Comparison of ENCODE assay signal across 15 cellular contexts in genomic region chr1:203009185-203009584, GRCh38. TPM values are rescaled to one million over a fixed set of nuclear protein-coding genes. Genes with fewer than 3 reads are reported as not detected.
A peak's percentile ranks its signal among the peaks of the same experiment; 100 is the strongest.
DNase-seq lines count a peak whose midpoint lies in the region; ATAC-seq and TF ChIP-seq lines count a peak whose summit lies in the region.
"Had no signal": no experiment of that assay in that cellular context is flagged by ENCODE, and none has a peak within 500 bp of the region (broad histone marks: within the 10 kb centered on the region; RNA-seq: fewer than 3 reads in every experiment).

No MANE protein-coding gene starts in this region.

- H3K4me3 ChIP-seq in CD4-positive, CD25-positive, alpha-beta regulatory T cell (ENCODE audit: low read depth, low read length) = peak overlapping the region; percentile 96
- H3K4me3 ChIP-seq in IMR-90 (ENCODE audit: insufficient read depth, low read depth, low read length) (no peak overlapping the region), lower leg skin (ENCODE audit: low read depth, poor library complexity, severe bottlenecking) (no peak overlapping the region)

- no peak overlapping the region for H3K27ac Mint-ChIP-seq in CD4-positive, CD25-positive, alpha-beta regulatory T cell
- no peak overlapping the region for H3K27ac Mint-ChIP-seq in activated naive CD8-positive, alpha-beta T cell treated with anti-CD3 and anti-CD28 coated beads for 36 hours
- H3K27ac Mint-ChIP-seq in natural killer cell treated with Interleukin-12 subunit alpha and Interleukin-12 subunit beta and Interleukin-15 and Interleukin-18, amount 100 ng/mL, for 72 hours = peak overlapping the region; percentile 95 to 99
- no peak overlapping the region for H3K27ac Mint-ChIP-seq in H9

- H3K9ac ChIP-seq in IMR-90 (ENCODE audit: low read depth, low read length) (no peak overlapping the region), H9 (ENCODE audit: extremely low read depth, insufficient read length, low read length) (no peak overlapping the region)

- H3K4me1 ChIP-seq in CD4-positive, CD25-positive, alpha-beta regulatory T cell (ENCODE audit: control insufficient read depth, insufficient read depth, low read length, poor library complexity, severe bottlenecking) = peaks cover 36% of the 10 kb centered on the region
- H3K4me1 ChIP-seq in IMR-90 (ENCODE audit: control insufficient read depth, insufficient read depth, low read length) (no peaks in the 10 kb centered on the region), H9 (ENCODE audit: insufficient read depth, low read length) (peaks cover 3% of the 10 kb centered on the region)

- no peak overlapping the region for H3T11ph ChIP-seq in H9 (ENCODE audit: low read length)

- H3K79me2 ChIP-seq in H9 (ENCODE audit: insufficient read depth, low read length) = peaks cover 9% of the 10 kb centered on the region; the same call in 1 of the 2 replicates

- H2BK15ac ChIP-seq in IMR-90 (ENCODE audit: low read depth, low read length) = no peak overlapping the region
- H2BK15ac ChIP-seq in H9 (ENCODE audit: low read depth, low read length) = no peak overlapping the region

- no peak for DNase-seq in CD4-positive, CD25-positive, alpha-beta regulatory T cell
- DNase-seq in IMR-90 (peak; percentile 61), lower leg skin (ENCODE audit: low spot score in 2 of 2) (no peak), H9 (no peak), GOT3 (lab: John Stamatoyannopoulos, UW) (no peak)
- DNase-seq in activated naive CD8-positive, alpha-beta T cell treated with anti-CD3 and anti-CD28 coated beads for 36 hours = no peak
- no peak for DNase-seq in natural killer cell treated with Interleukin-12 subunit alpha and Interleukin-12 subunit beta and Interleukin-15 and Interleukin-18, amount 100 ng/mL, for 72 hours (ENCODE audit: low spot score)
- DNase-seq: activated CD4-positive, alpha-beta T cell treated with anti-CD3 and anti-CD28 coated beads, Interleukin-2, amount 10 ng/mL, durations not matched to agents 24 days and 14 days; activated gamma-delta T cell; caudate nucleus; H7; NCI-H2029; NCI-H526 had no signal

- H3K56ac ChIP-seq in IMR-90 (ENCODE audit: extremely low read depth, insufficient read depth, low read length) (no peak overlapping the region), H9 (ENCODE audit: insufficient read length, low read depth, low read length) (no peak overlapping the region)

- H3K79me1 ChIP-seq in IMR-90 (ENCODE audit: low read depth in 1 of 2, low read length in 2 of 2) = peaks cover 5 to 33% of the 10 kb centered on the region in 2 experiments; a peak in 3 of 4 replicates
- peaks cover 5% of the 10 kb centered on the region for H3K79me1 ChIP-seq in H9 (ENCODE audit: insufficient read depth, low read depth, low read length, poor library complexity, severe bottlenecking)

- H4K8ac ChIP-seq in IMR-90 (ENCODE audit: low read depth in 2 of 2, low read length in 2 of 2) = no peak overlapping the region
- no peak overlapping the region for H4K8ac ChIP-seq in H9 (replicated peaks; ENCODE audit: insufficient read length, low read depth, low read length)

- H2BK20ac ChIP-seq in IMR-90 (ENCODE audit: low read depth, low read length) (no peak overlapping the region), H9 (ENCODE audit: low read depth, low read length, poor library complexity, severe bottlenecking) (no peak overlapping the region)

- BruUV-seq in IMR-90 (replicated peaks; lab: Mats Ljungman, UMichigan) = no TSS peak

- H3K4ac ChIP-seq in IMR-90 (ENCODE audit: low read depth, low read length) (no peak overlapping the region), H9 (ENCODE audit: low read depth, low read length) (no peak overlapping the region)

- H3K4me3 Mint-ChIP-seq in CD4-positive, CD25-positive, alpha-beta regulatory T cell = peak overlapping the region; percentile 74 to 95 (median 94)
- H3K4me3 Mint-ChIP-seq in activated naive CD8-positive, alpha-beta T cell treated with anti-CD3 and anti-CD28 coated beads for 36 hours = peak overlapping the region; percentile 83
- H3K4me3 Mint-ChIP-seq in natural killer cell treated with Interleukin-12 subunit alpha and Interleukin-12 subunit beta and Interleukin-15 and Interleukin-18, amount 100 ng/mL, for 72 hours = peak overlapping the region; percentile 85
- peak overlapping the region in 1 of 2 experiments; percentile 97; a peak in 2 of 5 replicates for H3K4me3 Mint-ChIP-seq in H9

- dilution Hi-C loops in IMR-90 (cut with HindIII; ENCODE audit: low sequenced_read_pairs, unreplicated experiment) = no loop called here

- H3K23me2 ChIP-seq in H9 (ENCODE audit: insufficient read length, low read depth, low read length, poor library complexity, severe bottlenecking) = peaks cover 4% of the 10 kb centered on the region

- peaks cover 20% of the 10 kb centered on the region for H3K36me3 Mint-ChIP-seq in CD4-positive, CD25-positive, alpha-beta regulatory T cell
- H3K36me3 Mint-ChIP-seq in activated naive CD8-positive, alpha-beta T cell treated with anti-CD3 and anti-CD28 coated beads for 36 hours = peaks cover 35% of the 10 kb centered on the region
- H3K36me3 Mint-ChIP-seq in natural killer cell treated with Interleukin-12 subunit alpha and Interleukin-12 subunit beta and Interleukin-15 and Interleukin-18, amount 100 ng/mL, for 72 hours = peaks cover 18% of the 10 kb centered on the region
- H3K36me3 Mint-ChIP-seq in H9 (ENCODE audit: insufficient read depth in 1 of 3, low read depth in 3 of 3) = peaks cover 34 to 50% (median 50%) of the 10 kb centered on the region in 3 experiments; a peak in 6 of 7 replicates

- no peaks in the 10 kb centered on the region for H3K9me1 ChIP-seq in IMR-90 (ENCODE audit: insufficient read depth, low read length)

- in situ Hi-C loops in IMR-90 (cut with MboI; ENCODE audit: low sequenced_read_pairs) = no loop called here

- H2AK5ac ChIP-seq in IMR-90 (ENCODE audit: low read depth, low read length) (no peak overlapping the region), H9 (ENCODE audit: insufficient read length, low read length) (no peak overlapping the region)

- no peak overlapping the region for H2BK120ac ChIP-seq in IMR-90 (ENCODE audit: low read depth, low read length)
- H2BK120ac ChIP-seq in H9 (ENCODE audit: low read depth, low read length, poor library complexity, severe bottlenecking) = no peak overlapping the region

- H3K4me2 ChIP-seq in IMR-90 (ENCODE audit: low read depth, low read length) (no peak overlapping the region), H9 (ENCODE audit: insufficient read depth, insufficient read length, low read length) (no peak overlapping the region)

- intact Hi-C loops in IMR-90 (cut with micrococcal nuclease) = no loop called here
- intact Hi-C loops in lower leg skin (cut with DNase I; ENCODE audit: low total_unique reads) = no loop called here

- peaks cover 19 to 46% (median 35%) of the 10 kb centered on the region in 4 donors for H3K4me1 Mint-ChIP-seq in CD4-positive, CD25-positive, alpha-beta regulatory T cell
- peaks cover 31% of the 10 kb centered on the region for H3K4me1 Mint-ChIP-seq in activated naive CD8-positive, alpha-beta T cell treated with anti-CD3 and anti-CD28 coated beads for 36 hours
- peaks cover 36 to 39% of the 10 kb centered on the region in 2 donors for H3K4me1 Mint-ChIP-seq in natural killer cell treated with Interleukin-12 subunit alpha and Interleukin-12 subunit beta and Interleukin-15 and Interleukin-18, amount 100 ng/mL, for 72 hours (ENCODE audit: low read depth in 2 of 2)
- peaks cover 19 to 23% of the 10 kb centered on the region in 2 experiments for H3K4me1 Mint-ChIP-seq in H9

- H3K23ac ChIP-seq in IMR-90 (ENCODE audit: low read depth, low read length) (no peak overlapping the region), H9 (ENCODE audit: insufficient read length, low read depth, low read length) (no peak overlapping the region)

- H4K5ac ChIP-seq in IMR-90 (ENCODE audit: low read depth, low read length) = no peak overlapping the region
- no peak overlapping the region for H4K5ac ChIP-seq in H9 (ENCODE audit: insufficient read length, low read depth, low read length)

- H2BK5ac ChIP-seq in IMR-90 (ENCODE audit: low read depth, low read length, poor library complexity, severe bottlenecking) (no peak overlapping the region), H9 (ENCODE audit: insufficient read length, low read length) (no peak overlapping the region)

- TF ChIP-seq POLR2A in IMR-90 (IDR thresholded peaks at IDR 0.05; ENCODE audit: low read depth, low read length) (no peak), lower leg skin (IDR thresholded peaks at IDR 0.05) (no peak)

- no peaks in the 10 kb centered on the region for H3K9me3 Mint-ChIP-seq in CD4-positive, CD25-positive, alpha-beta regulatory T cell
- peaks cover 2% of the 10 kb centered on the region for H3K9me3 Mint-ChIP-seq in activated naive CD8-positive, alpha-beta T cell treated with anti-CD3 and anti-CD28 coated beads for 36 hours
- H3K9me3 Mint-ChIP-seq in natural killer cell treated with Interleukin-12 subunit alpha and Interleukin-12 subunit beta and Interleukin-15 and Interleukin-18, amount 100 ng/mL, for 72 hours = no peaks in the 10 kb centered on the region
- no peaks in the 10 kb centered on the region; a peak in 2 of 5 replicates for H3K9me3 Mint-ChIP-seq in H9
- H3K9me3 Mint-ChIP-seq: activated CD4-positive, alpha-beta T cell treated with anti-CD3 and anti-CD28 coated beads, Interleukin-2, amount 10 ng/mL, durations not matched to agents 24 days and 14 days had no signal

- H3K18ac ChIP-seq in IMR-90 (ENCODE audit: low read depth, low read length) (no peak overlapping the region), H9 (ENCODE audit: insufficient read length, low read depth, low read length) (no peak overlapping the region)

- no peak overlapping the region for H2BK12ac ChIP-seq in H9 (ENCODE audit: insufficient read length, low read depth, low read length)

- POLR2A ChIA-PET in IMR-90 (lab: Charles Lee; ENCODE audit: unreplicated experiment) = no interaction called here

- no peak for ATAC-seq in CD4-positive, CD25-positive, alpha-beta regulatory T cell (ENCODE audit: low read depth in 2 of 2)
- ATAC-seq in IMR-90 (ENCODE audit: low read depth) = no peak
- ATAC-seq in natural killer cell treated with Interleukin-12 subunit alpha and Interleukin-12 subunit beta and Interleukin-15 and Interleukin-18, amount 100 ng/mL, for 72 hours = no peak

- H2AFZ ChIP-seq in IMR-90 (replicated peaks; ENCODE audit: low read length, poor library complexity) (no peak overlapping the region), H9 (ENCODE audit: low read length) (no peak overlapping the region)

- no peaks in the 10 kb centered on the region for H3K9me3 ChIP-seq in CD4-positive, CD25-positive, alpha-beta regulatory T cell (ENCODE audit: control insufficient read depth in 2 of 2, low read length in 2 of 2)
- H3K9me3 ChIP-seq in IMR-90 (ENCODE audit: control insufficient read depth, insufficient read depth, low read length) (no peaks in the 10 kb centered on the region), H9 (ENCODE audit: control insufficient read depth, low read depth, low read length) (no peaks in the 10 kb centered on the region)
- H3K9me3 ChIP-seq: thoracic aorta had no signal

- H3K27me3 Mint-ChIP-seq in CD4-positive, CD25-positive, alpha-beta regulatory T cell = no peaks in the 10 kb centered on the region
- H3K27me3 Mint-ChIP-seq in activated naive CD8-positive, alpha-beta T cell treated with anti-CD3 and anti-CD28 coated beads for 36 hours = no peaks in the 10 kb centered on the region
- no peaks in the 10 kb centered on the region for H3K27me3 Mint-ChIP-seq in natural killer cell treated with Interleukin-12 subunit alpha and Interleukin-12 subunit beta and Interleukin-15 and Interleukin-18, amount 100 ng/mL, for 72 hours
- no peaks in the 10 kb centered on the region; the same call in 1 of the 2 replicates for H3K27me3 Mint-ChIP-seq in H9 (ENCODE audit: low read depth)
- H3K27me3 Mint-ChIP-seq: activated CD4-positive, alpha-beta T cell treated with anti-CD3 and anti-CD28 coated beads, Interleukin-2, amount 10 ng/mL, durations not matched to agents 24 days and 14 days had no signal

- H3K36me3 ChIP-seq in CD4-positive, CD25-positive, alpha-beta regulatory T cell (ENCODE audit: control insufficient read depth, insufficient read depth, low read length) = peaks cover 40% of the 10 kb centered on the region
- peaks cover 11% of the 10 kb centered on the region for H3K36me3 ChIP-seq in IMR-90 (ENCODE audit: control insufficient read depth, insufficient read depth, low read length)

- CTCF ChIA-PET in IMR-90 (lab: Yijun Ruan, JAX) = no interaction called here

- H4K91ac ChIP-seq in IMR-90 (ENCODE audit: insufficient read depth, low read depth, low read length) (no peak overlapping the region), H9 (ENCODE audit: insufficient read length, low read depth, low read length) (no peak overlapping the region)

- no peak for TF ChIP-seq CTCF in IMR-90 (conservative IDR thresholded peaks at IDR 0.05; ENCODE audit: low read depth, low read length)
- no peak for TF ChIP-seq CTCF in lower leg skin (IDR thresholded peaks at IDR 0.05)
- TF ChIP-seq CTCF in H9 (conservative IDR thresholded peaks at IDR 0.05) = no peak

- H2AK9ac ChIP-seq in IMR-90 (replicated peaks; ENCODE audit: low read depth, low read length, poor library complexity) = no peak overlapping the region

- H4K20me1 ChIP-seq in IMR-90 (ENCODE audit: insufficient read depth, low read length) = peaks cover 13% of the 10 kb centered on the region
- no peaks in the 10 kb centered on the region for H4K20me1 ChIP-seq in H9 (ENCODE audit: control insufficient read depth, insufficient read depth, insufficient read length)

- H3K27ac ChIP-seq in CD4-positive, CD25-positive, alpha-beta regulatory T cell (ENCODE audit: insufficient read depth, low read length, poor library complexity, severe bottlenecking) = no peak overlapping the region
- H3K27ac ChIP-seq in IMR-90 (ENCODE audit: insufficient read depth, low read length) (no peak overlapping the region), H9 (ENCODE audit: insufficient read length, low read depth, low read length) (no peak overlapping the region)
- H3K27ac ChIP-seq: RWPE1, thoracic aorta had no signal

- H3K14ac ChIP-seq in IMR-90 (replicated peaks; ENCODE audit: low read depth, low read length) = no peak overlapping the region
- no peak overlapping the region for H3K14ac ChIP-seq in H9 (ENCODE audit: insufficient read depth, low read length)

- TF ChIP-seq RAD21 in IMR-90 (IDR thresholded peaks at IDR 0.05; ENCODE audit: low read length) = no peak

- H3K27me3 ChIP-seq in CD4-positive, CD25-positive, alpha-beta regulatory T cell (ENCODE audit: control insufficient read depth, insufficient read depth, low read length) = no peaks in the 10 kb centered on the region
- H3K27me3 ChIP-seq in IMR-90 (ENCODE audit: control insufficient read depth, insufficient read depth, low read length) (no peaks in the 10 kb centered on the region), H9 (ENCODE audit: insufficient read depth, low read length) (no peaks in the 10 kb centered on the region)

- no CpG with 5 or more reads among the region's 3 CpGs for WGBS in IMR-90 (ENCODE audit: extremely low coverage in 2 of 2, insufficient read length in 1 of 2), 2 experiments
- 92% methylated on average over 3 of the region's 3 CpGs for WGBS in lower leg skin, 2 donors
- WGBS in H9 (ENCODE audit: extremely low coverage, insufficient read length, low lambda C conversion rate) = no CpG with 5 or more reads among the region's 3 CpGs

RNA-seq across cellular contexts. Expression of gene TMEM183A, which starts 2.0 kb away (rescaled TPM):
- 130 TPM for total RNA-seq in CD4-positive, CD25-positive, alpha-beta regulatory T cell
- polyA plus RNA-seq in CD4-positive, CD25-positive, alpha-beta regulatory T cell = 10 to 100 TPM; 53.6 to 73.8 (median 62.0) TPM
- 63.1 and 68.0 TPM in 2 replicates for total RNA-seq in IMR-90 (2012; rRNA removed)
- polyA plus RNA-seq in IMR-90 (2012; rRNA removed) = 52.8 and 56.8 TPM in 2 replicates
- polyA plus RNA-seq in IMR-90 (2012; cell fraction: cytosol; rRNA removed) = 20.7 and 41.4 TPM in 2 replicates
- 38.3 and 88.4 TPM in 2 replicates for polyA plus RNA-seq in IMR-90 (2012; cell fraction: nucleus; rRNA removed; ENCODE audit: low replicate concordance)
- 10 to 100 TPM; 81.4 to 81.9 TPM for total RNA-seq in activated naive CD8-positive, alpha-beta T cell treated with anti-CD3 and anti-CD28 coated beads for 36 hours
- total RNA-seq in natural killer cell treated with Interleukin-12 subunit alpha and Interleukin-12 subunit beta and Interleukin-15 and Interleukin-18, amount 100 ng/mL, for 72 hours = 10 to 100 TPM; 65.1 to 93.0 TPM
- 10 to 100 TPM; 48.8 to 69.3 (median 61.1) TPM for total RNA-seq in lower leg skin
- total RNA-seq in H9 (2021) = 93.4 and 96.0 TPM in 2 replicates

RNA-seq across cellular contexts. Expression of gene PPFIA4, which starts 17.1 kb away (rescaled TPM):
- total RNA-seq in CD4-positive, CD25-positive, alpha-beta regulatory T cell = 0.96 TPM
- polyA plus RNA-seq in CD4-positive, CD25-positive, alpha-beta regulatory T cell = not detected
- 3.6 and 5.4 TPM in 2 replicates for total RNA-seq in IMR-90 (2012; rRNA removed)
- 13.7 and 14.3 TPM in 2 replicates for polyA plus RNA-seq in IMR-90 (2012; rRNA removed)
- polyA plus RNA-seq in IMR-90 (2012; cell fraction: cytosol; rRNA removed) = 6.1 and 8.4 TPM in 2 replicates
- 166 and 173 TPM in 2 replicates for polyA plus RNA-seq in IMR-90 (2012; cell fraction: nucleus; rRNA removed; ENCODE audit: low replicate concordance)
- 10 to 100 TPM; 20.8 to 21.3 TPM for total RNA-seq in activated naive CD8-positive, alpha-beta T cell treated with anti-CD3 and anti-CD28 coated beads for 36 hours
- 10 to 100 TPM; 19.6 to 44.7 TPM for total RNA-seq in natural killer cell treated with Interleukin-12 subunit alpha and Interleukin-12 subunit beta and Interleukin-15 and Interleukin-18, amount 100 ng/mL, for 72 hours
- 1 to 10 TPM; 1.7 to 4.0 (median 2.8) TPM for total RNA-seq in lower leg skin
- 2.8 and 3.9 TPM in 2 replicates for total RNA-seq in H9 (2021)

RNA-seq across cellular contexts. Expression of gene CYB5R1, which starts 42.1 kb away (rescaled TPM):
- total RNA-seq in CD4-positive, CD25-positive, alpha-beta regulatory T cell = 36.1 TPM
- polyA plus RNA-seq in CD4-positive, CD25-positive, alpha-beta regulatory T cell = 10 to 100 TPM; 45.9 to 69.0 (median 55.9) TPM
- 38.6 and 45.0 TPM in 2 replicates for total RNA-seq in IMR-90 (2012; rRNA removed)
- polyA plus RNA-seq in IMR-90 (2012; rRNA removed) = 45.7 and 45.9 TPM in 2 replicates
- polyA plus RNA-seq in IMR-90 (2012; cell fraction: cytosol; rRNA removed) = 34.1 and 36.3 TPM in 2 replicates
- polyA plus RNA-seq in IMR-90 (2012; cell fraction: nucleus; rRNA removed; ENCODE audit: low replicate concordance) = 40.4 and 55.5 TPM in 2 replicates
- total RNA-seq in activated naive CD8-positive, alpha-beta T cell treated with anti-CD3 and anti-CD28 coated beads for 36 hours = 10 to 100 TPM; 18.3 to 19.2 TPM
- total RNA-seq in natural killer cell treated with Interleukin-12 subunit alpha and Interleukin-12 subunit beta and Interleukin-15 and Interleukin-18, amount 100 ng/mL, for 72 hours = 10 to 100 TPM; 26.3 to 35.6 TPM
- total RNA-seq in lower leg skin = 100 to 1,000 TPM; 170 to 203 (median 188) TPM
- 21.4 and 21.5 TPM in 2 replicates for total RNA-seq in H9 (2021)

RNA-seq across cellular contexts. Expression of gene ADIPOR1, which starts 51.1 kb away (rescaled TPM):
- total RNA-seq in CD4-positive, CD25-positive, alpha-beta regulatory T cell = 70.0 TPM
- polyA plus RNA-seq in CD4-positive, CD25-positive, alpha-beta regulatory T cell = 100 to 1,000 TPM; 105 to 117 (median 107) TPM
- total RNA-seq in IMR-90 (2012; rRNA removed) = 83.9 and 92.5 TPM in 2 replicates
- 80.4 and 82.7 TPM in 2 replicates for polyA plus RNA-seq in IMR-90 (2012; rRNA removed)
- polyA plus RNA-seq in IMR-90 (2012; cell fraction: cytosol; rRNA removed) = 56.1 and 61.2 TPM in 2 replicates
- 21.5 and 56.6 TPM in 2 replicates for polyA plus RNA-seq in IMR-90 (2012; cell fraction: nucleus; rRNA removed; ENCODE audit: low replicate concordance)
- 10 to 100 TPM; 77.3 to 82.1 TPM for total RNA-seq in activated naive CD8-positive, alpha-beta T cell treated with anti-CD3 and anti-CD28 coated beads for 36 hours
- 10 to 100 TPM; 83.3 to 92.5 TPM for total RNA-seq in natural killer cell treated with Interleukin-12 subunit alpha and Interleukin-12 subunit beta and Interleukin-15 and Interleukin-18, amount 100 ng/mL, for 72 hours
- total RNA-seq in lower leg skin = 100 to 1,000 TPM; 173 to 189 (median 176) TPM
- total RNA-seq in H9 (2021) = 65.0 and 69.7 TPM in 2 replicates

Comparison
In these comparisons a context has a peak if more than half of its experiments do, and no peak if none do; other contexts are left out.
1. H3K27ac Mint-ChIP-seq: peak in natural killer cell treated with Interleukin-12 subunit alpha and Interleukin-12 subunit beta and Interleukin-15 and Interleukin-18, amount 100 ng/mL, for 72 hours (2 of 2); none in CD4-positive, CD25-positive, alpha-beta regulatory T cell (0 of 3), activated naive CD8-positive, alpha-beta T cell treated with anti-CD3 and anti-CD28 coated beads for 36 hours (single experiment) and H9 (0 of 3).